Comparison of ENCODE assay signal across 13 cellular contexts in genomic region chr5:160835818-160836528, GRCh38.
DNase-seq lines count a peak whose midpoint lies in the region; ATAC-seq and TF ChIP-seq lines count a peak whose summit lies in the region.
"Had no signal": no experiment of that assay in that cellular context is flagged by ENCODE, and none has a peak within 500 bp of the region (broad histone marks: within the 10 kb centered on the region; RNA-seq: fewer than 3 reads in every experiment).

No MANE protein-coding gene starts in this region.

- in situ Hi-C loops in GM13977 (cut with MboI; ENCODE audit: low pct_unique_long_range_greater_than_20kb, low sequenced_read_pairs, unreplicated experiment) = no loop called here

- no peak for TF ChIP-seq CTCF in GM13977 (IDR thresholded peaks at IDR 0.05; ENCODE audit: extremely low read depth, insufficient read depth, missing control alignments)

- no peak for DNase-seq in epithelial cell of prostate (ENCODE audit: low read depth, low spot score)
- DNase-seq in T-helper 2 cell = no peak
- no peak for DNase-seq in GM13977 (ENCODE audit: low spot score)
- DNase-seq: activated CD4-positive, CD25-positive, alpha-beta regulatory T cell; activated CD8-positive, alpha-beta memory T cell treated with anti-CD3 and anti-CD28 coated beads, Interleukin-2, amount 50 U/mL, for 48 hours; activated naive CD8-positive, alpha-beta T cell treated with anti-CD3 and anti-CD28 coated beads, Interleukin-2, amount 10 ng/mL, durations not matched to agents 7 days and 5 days; EL; islet precursor cell had no signal

- ATAC-seq in GM19043 (IDR thresholded peaks at IDR 0.05; ENCODE audit: low read depth, unreplicated experiment) = peak; percentile 69
- ATAC-seq in GM21723 (IDR thresholded peaks at IDR 0.05; ENCODE audit: unreplicated experiment) = peak; percentile 69
- ATAC-seq in HG03159 (IDR thresholded peaks at IDR 0.05; ENCODE audit: unreplicated experiment) = peak; percentile 69
- ATAC-seq in GM18873 (IDR thresholded peaks at IDR 0.05; ENCODE audit: low FRiP score, unreplicated experiment) = no peak
- ATAC-seq: HCT116 had no signal

- H3K27ac ChIP-seq in epithelial cell of prostate = peak overlapping the region; percentile 93
